Comparison of ENCODE assay signal across 11 cellular contexts in genomic region chr10:79142064-79142491, GRCh38.
DNase-seq lines count a peak whose midpoint lies in the region; ATAC-seq, FAIRE-seq and TF ChIP-seq lines count a peak whose summit lies in the region.
"Had no signal": no experiment of that assay in that cellular context is flagged by ENCODE, and none has a peak within 500 bp of the region (broad histone marks: within the 10 kb centered on the region; RNA-seq: fewer than 3 reads in every experiment).

No MANE protein-coding gene starts in this region.

- H3K36me3 Mint-ChIP-seq in endothelial cell (ENCODE audit: low read depth, unreplicated experiment), result peaks cover 23% of the 10 kb centered on the region

- peak overlapping the region; percentile 96 for H3K27ac ChIP-seq in osteoblast (ENCODE audit: low read depth, low read length)

- peaks cover 70% of the 10 kb centered on the region for H3K4me1 ChIP-seq in osteoblast (ENCODE audit: insufficient read depth, low read length)

- H3K27ac Mint-ChIP-seq in endothelial cell (ENCODE audit: unreplicated experiment), result no peak overlapping the region

- FAIRE-seq in HTR-8/SVneo (lab: Jason Lieb, UNC) (no peak), GM19239 (lab: Jason Lieb, UNC) (no peak)

- peaks cover 41% of the 10 kb centered on the region for H3K4me1 Mint-ChIP-seq in endothelial cell (ENCODE audit: unreplicated experiment)

- H3K9me3 ChIP-seq in osteoblast (ENCODE audit: low read depth, low read length), result no peaks in the 10 kb centered on the region
- H3K9me3 ChIP-seq: tibial artery had no signal

- H3K9me3 Mint-ChIP-seq in endothelial cell (ENCODE audit: unreplicated experiment), result no peaks in the 10 kb centered on the region

- H3K36me3 ChIP-seq in osteoblast (ENCODE audit: insufficient read depth, low read length), result peaks cover 27% of the 10 kb centered on the region

- no peak overlapping the region for H3K4me3 ChIP-seq in osteoblast (ENCODE audit: insufficient read depth, low read length)
- H3K4me3 ChIP-seq: skin epidermis, tibial artery had no signal

- no peak for ATAC-seq in HG03520 (IDR thresholded peaks at IDR 0.05; ENCODE audit: unreplicated experiment)

- peaks cover 83% of the 10 kb centered on the region for H3K79me2 ChIP-seq in osteoblast (ENCODE audit: insufficient read depth, low read length)

- H3K27me3 Mint-ChIP-seq in endothelial cell (ENCODE audit: unreplicated experiment), result peaks cover 17% of the 10 kb centered on the region

- DNase-seq in AG20443 (ENCODE audit: low spot score) (peak; percentile 75), HTR-8/SVneo (ENCODE audit: insufficient read length, low spot score) (peak; percentile 53), endothelial cell (ENCODE audit: low spot score) (no peak), osteoblast (ENCODE audit: insufficient read length, low spot score, missing footprints) (peak; percentile 93), GM19239 (ENCODE audit: insufficient read length, low spot score) (no peak), KBM-7 (no peak), RPMI8226 (no peak)
- DNase-seq: NCI-H2081 had no signal

- H3K4me2 ChIP-seq in osteoblast (ENCODE audit: insufficient read depth, low read length), result peak overlapping the region; percentile 2

- no peaks in the 10 kb centered on the region for H3K27me3 ChIP-seq in osteoblast (ENCODE audit: insufficient read depth, low read length)
- H3K27me3 ChIP-seq: tibial artery had no signal

- no peak overlapping the region for H2AFZ ChIP-seq in osteoblast (ENCODE audit: low read length)

- H4K20me1 ChIP-seq in osteoblast (ENCODE audit: insufficient read depth, low read length), result peaks cover 11% of the 10 kb centered on the region

- TF ChIP-seq CTCF in endothelial cell (IDR thresholded peaks at IDR 0.05; ENCODE audit: unreplicated experiment) (no peak), osteoblast (IDR thresholded peaks at IDR 0.05; ENCODE audit: extremely low read depth, low read depth, low read length) (no peak)

- peak overlapping the region; percentile 47 for H3K4me3 Mint-ChIP-seq in endothelial cell (ENCODE audit: unreplicated experiment)

- in situ Hi-C loops in KBM-7 (cut with MboI; ENCODE audit: low pct_unique_long_range_greater_than_20kb, low sequenced_read_pairs), result no loop called here

Comparison
In these comparisons a context has a peak if more than half of its experiments do, and no peak if none do; other contexts are left out.
1. DNase-seq: peak in AG20443 (single experiment), HTR-8/SVneo (single experiment) and osteoblast (single experiment); none in endothelial cell (single experiment), GM19239 (single experiment), KBM-7 (single experiment) and RPMI8226 (single experiment).